ENCODE assay signal across 17 cellular contexts in the genomic region with DNA sequence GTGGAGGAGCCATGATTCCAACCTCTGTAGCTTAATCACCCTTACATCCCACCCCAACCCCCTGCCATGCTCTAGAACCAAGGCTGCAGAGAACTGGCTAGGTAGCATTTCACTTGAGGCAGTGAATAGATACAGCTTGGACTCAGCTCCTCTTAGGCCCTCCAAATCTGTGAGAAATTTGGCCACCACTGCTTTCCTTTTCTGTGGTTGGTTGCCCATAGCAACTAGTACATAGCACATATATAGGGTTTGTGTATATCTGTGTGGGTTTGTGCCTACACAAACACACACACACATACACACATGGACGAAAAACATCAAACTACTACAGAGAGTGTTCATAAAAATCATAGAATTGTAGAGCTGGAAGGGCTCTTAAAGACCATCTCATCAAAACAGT. TPM values are rescaled to one million over a fixed set of nuclear protein-coding genes. Genes with fewer than 3 reads are reported as not detected.
DNase-seq lines count a peak whose midpoint lies in the region; ATAC-seq lines count a peak whose summit lies in the region.
"Had no signal": no experiment of that assay in that cellular context is flagged by ENCODE, and none has a peak within 500 bp of the region (broad histone marks: within the 10 kb centered on the region; RNA-seq: fewer than 3 reads in every experiment).

No MANE protein-coding gene starts in this region.

- CTCF ChIA-PET in activated CD8-positive, alpha-beta memory T cell treated with anti-CD3 and anti-CD28 coated beads, Interleukin-2, amount 10 ng/mL, durations not matched to agents 7 days and 5 days (lab: Charles Lee) = no interaction called here

- peak; percentile 40 for DNase-seq in activated CD8-positive, alpha-beta memory T cell treated with anti-CD3 and anti-CD28 coated beads, Interleukin-2, amount 10 ng/mL, durations not matched to agents 7 days and 5 days
- DNase-seq in activated CD8-positive, alpha-beta memory T cell treated with anti-CD3 and anti-CD28 coated beads for 24 hours = no peak
- DNase-seq in activated naive CD8-positive, alpha-beta T cell treated with anti-CD3 and anti-CD28 coated beads for 36 hours = no peak
- peak; percentile 0 for DNase-seq in occipital lobe (lab: John Stamatoyannopoulos, UW)
- no peak for DNase-seq in activated T-cell treated with anti-CD3 and anti-CD28 coated beads, Interleukin-2, amount 50 U/mL, for 1 hour
- DNase-seq in NCI-H1417 (lab: John Stamatoyannopoulos, UW) = no peak
- DNase-seq: COR-L47, H7, IMR-90, NCI-H1417 treated with DMSO at 0.1 percent for 48 hours, NCI-H2029, NCI-H748 treated with DMSO at 0.1 percent for 48 hours, PC-3 had no signal

- no peak overlapping the region for H3K27ac Mint-ChIP-seq in activated CD8-positive, alpha-beta memory T cell treated with anti-CD3 and anti-CD28 coated beads, Interleukin-2, amount 10 ng/mL, durations not matched to agents 7 days and 5 days
- H3K27ac Mint-ChIP-seq in T-helper 1 cell treated with Interleukin-12 subunit alpha and Interleukin-12 subunit beta and Interleukin-4 antibody, amounts not matched to agents 30 μg/mL and 1 μg/mL, for 36 hours = peak overlapping the region; percentile 70
- peak overlapping the region; percentile 42 for H3K27ac Mint-ChIP-seq in activated naive CD8-positive, alpha-beta T cell treated with anti-CD3 and anti-CD28 coated beads for 36 hours

- H3K9me3 Mint-ChIP-seq in activated CD8-positive, alpha-beta memory T cell treated with anti-CD3 and anti-CD28 coated beads, Interleukin-2, amount 10 ng/mL, durations not matched to agents 7 days and 5 days (ENCODE audit: low read depth) = no peaks in the 10 kb centered on the region
- no peaks in the 10 kb centered on the region for H3K9me3 Mint-ChIP-seq in T-helper 1 cell treated with Interleukin-12 subunit alpha and Interleukin-12 subunit beta and Interleukin-4 antibody, amounts not matched to agents 30 μg/mL and 1 μg/mL, for 36 hours
- no peaks in the 10 kb centered on the region for H3K9me3 Mint-ChIP-seq in activated naive CD8-positive, alpha-beta T cell treated with anti-CD3 and anti-CD28 coated beads for 36 hours

- H3K27me3 Mint-ChIP-seq in activated CD8-positive, alpha-beta memory T cell treated with anti-CD3 and anti-CD28 coated beads, Interleukin-2, amount 10 ng/mL, durations not matched to agents 7 days and 5 days = peaks cover 4% of the 10 kb centered on the region
- peaks cover 5% of the 10 kb centered on the region for H3K27me3 Mint-ChIP-seq in T-helper 1 cell treated with Interleukin-12 subunit alpha and Interleukin-12 subunit beta and Interleukin-4 antibody, amounts not matched to agents 30 μg/mL and 1 μg/mL, for 36 hours (ENCODE audit: low read depth)
- H3K27me3 Mint-ChIP-seq in activated naive CD8-positive, alpha-beta T cell treated with anti-CD3 and anti-CD28 coated beads for 36 hours = peaks cover 8% of the 10 kb centered on the region

- no peak for ATAC-seq in activated CD8-positive, alpha-beta memory T cell treated with anti-CD3 and anti-CD28 coated beads, Interleukin-2, amount 10 ng/mL, durations not matched to agents 7 days and 5 days
- ATAC-seq in GM18858 (IDR thresholded peaks at IDR 0.05; ENCODE audit: unreplicated experiment) = no peak
- ATAC-seq: PC-3 had no signal

- H3K4me1 Mint-ChIP-seq in activated CD8-positive, alpha-beta memory T cell treated with anti-CD3 and anti-CD28 coated beads, Interleukin-2, amount 10 ng/mL, durations not matched to agents 7 days and 5 days = peaks cover 22% of the 10 kb centered on the region
- peaks cover 31% of the 10 kb centered on the region for H3K4me1 Mint-ChIP-seq in T-helper 1 cell treated with Interleukin-12 subunit alpha and Interleukin-12 subunit beta and Interleukin-4 antibody, amounts not matched to agents 30 μg/mL and 1 μg/mL, for 36 hours (ENCODE audit: low read depth)
- H3K4me1 Mint-ChIP-seq in activated naive CD8-positive, alpha-beta T cell treated with anti-CD3 and anti-CD28 coated beads for 36 hours = peaks cover 16% of the 10 kb centered on the region

- H3K4me3 Mint-ChIP-seq in activated CD8-positive, alpha-beta memory T cell treated with anti-CD3 and anti-CD28 coated beads, Interleukin-2, amount 10 ng/mL, durations not matched to agents 7 days and 5 days = no peak overlapping the region
- H3K4me3 Mint-ChIP-seq in T-helper 1 cell treated with Interleukin-12 subunit alpha and Interleukin-12 subunit beta and Interleukin-4 antibody, amounts not matched to agents 30 μg/mL and 1 μg/mL, for 36 hours = no peak overlapping the region
- no peak overlapping the region for H3K4me3 Mint-ChIP-seq in activated naive CD8-positive, alpha-beta T cell treated with anti-CD3 and anti-CD28 coated beads for 36 hours

- H3K36me3 Mint-ChIP-seq in activated CD8-positive, alpha-beta memory T cell treated with anti-CD3 and anti-CD28 coated beads, Interleukin-2, amount 10 ng/mL, durations not matched to agents 7 days and 5 days = peaks cover 2% of the 10 kb centered on the region
- H3K36me3 Mint-ChIP-seq in T-helper 1 cell treated with Interleukin-12 subunit alpha and Interleukin-12 subunit beta and Interleukin-4 antibody, amounts not matched to agents 30 μg/mL and 1 μg/mL, for 36 hours (ENCODE audit: low read depth) = peaks cover 6% of the 10 kb centered on the region
- no peaks in the 10 kb centered on the region for H3K36me3 Mint-ChIP-seq in activated naive CD8-positive, alpha-beta T cell treated with anti-CD3 and anti-CD28 coated beads for 36 hours

RNA-seq across cellular contexts. Expression of gene CCDC160, which starts 52.0 kb away (rescaled TPM):
- total RNA-seq in activated CD8-positive, alpha-beta memory T cell treated with anti-CD3 and anti-CD28 coated beads, Interleukin-2, amount 10 ng/mL, durations not matched to agents 7 days and 5 days = not detected
- total RNA-seq in activated naive CD8-positive, alpha-beta T cell treated with anti-CD3 and anti-CD28 coated beads for 36 hours = under 1 TPM in 1 of 2 experiments, not detected in 1; 0.12 TPM
- 1.1 TPM for total RNA-seq in occipital lobe
- total RNA-seq: HT-29, IMR-90, NCI-H460 had no signal

Comparison
In these comparisons a context has a peak if more than half of its experiments do, and no peak if none do; other contexts are left out.
1. DNase-seq: peak in activated CD8-positive, alpha-beta memory T cell treated with anti-CD3 and anti-CD28 coated beads, Interleukin-2, amount 10 ng/mL, durations not matched to agents 7 days and 5 days (single experiment) and occipital lobe (single experiment); none in activated CD8-positive, alpha-beta memory T cell treated with anti-CD3 and anti-CD28 coated beads for 24 hours (single experiment), activated naive CD8-positive, alpha-beta T cell treated with anti-CD3 and anti-CD28 coated beads for 36 hours (single experiment), activated T-cell treated with anti-CD3 and anti-CD28 coated beads, Interleukin-2, amount 50 U/mL, for 1 hour (single experiment) and NCI-H1417 (0 of 3).